2 cellular contexts compared by ENCODE assay signal in the genomic region with DNA sequence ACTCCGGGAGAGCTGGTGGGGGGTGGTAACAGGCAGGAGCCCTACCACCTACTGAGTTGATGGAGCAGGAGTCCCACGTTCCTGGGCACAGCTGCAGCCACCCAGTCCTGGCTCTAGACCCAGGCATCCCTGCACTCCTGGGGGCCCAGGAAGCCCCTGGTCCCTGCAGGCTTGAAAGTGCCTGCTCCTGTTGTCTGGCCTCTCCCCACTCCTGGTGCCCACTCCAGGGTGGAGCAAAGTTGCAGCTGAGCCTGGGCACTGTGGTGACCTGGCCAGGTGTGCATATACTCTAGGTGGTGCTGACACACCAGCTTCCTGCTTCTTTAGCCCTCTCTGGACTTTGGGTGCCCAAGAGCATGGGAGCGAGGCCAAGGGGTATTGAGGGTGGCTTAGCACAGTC.
TF ChIP-seq lines count a peak whose summit lies in the region.

No MANE protein-coding gene starts in this region.

TF ChIP-seq in HEK293, 187 proteins besides CTCF, POLR2A, EP300 and RAD21:
- TF ChIP-seq GLIS1 (tag by site-specific recombination; IDR thresholded peaks at IDR 0.05) (peak; percentile 29; the same call in 1 of the 2 replicates), ZNF19 (tag by site-specific recombination; IDR thresholded peaks at IDR 0.05; ENCODE audit: low read depth) (no peak)
TF ChIP-seq in HEK293: peak in this region for 1.

TF ChIP-seq in H1, 55 proteins besides CTCF, POLR2A, EP300 and RAD21:
- TF ChIP-seq CTBP2 (IDR thresholded peaks at IDR 0.05; ENCODE audit: borderline replicate concordance, insufficient read depth, insufficient read length, low read length) (no peak), TAF1 (IDR thresholded peaks at IDR 0.05; ENCODE audit: low read depth, low read length) (no peak), YY1 (IDR thresholded peaks at IDR 0.05; ENCODE audit: low read depth, low read length) (no peak)
- TF ChIP-seq, protein P1, sequence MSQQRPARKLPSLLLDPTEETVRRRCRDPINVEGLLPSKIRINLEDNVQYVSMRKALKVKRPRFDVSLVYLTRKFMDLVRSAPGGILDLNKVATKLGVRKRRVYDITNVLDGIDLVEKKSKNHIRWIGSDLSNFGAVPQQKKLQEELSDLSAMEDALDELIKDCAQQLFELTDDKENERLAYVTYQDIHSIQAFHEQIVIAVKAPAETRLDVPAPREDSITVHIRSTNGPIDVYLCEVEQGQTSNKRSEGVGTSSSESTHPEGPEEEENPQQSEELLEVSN (IDR thresholded peaks at IDR 0.05): no peak
